Comparison of ENCODE assay signal across 26 cellular contexts in genomic region chr3:19725000-19725399, GRCh38.
"Had no signal": no experiment of that assay in that cellular context is flagged by ENCODE, and none has a peak within 500 bp of the region (broad histone marks: within the 10 kb centered on the region; RNA-seq: fewer than 3 reads in every experiment).

No MANE protein-coding gene starts in this region.

- H3K27me3 ChIP-seq: heart right ventricle, hepatocyte, left lung, ovary, right atrium auricular region, right lobe of liver, tibial nerve, vagina had no signal

- H2AFZ ChIP-seq: hepatocyte had no signal

- H3K36me3 ChIP-seq: heart right ventricle, left lung, lower lobe of right lung, ovary, right atrium auricular region, right lobe of liver, tibial nerve, vagina had no signal

- H3K4me1 ChIP-seq: left lung, lower lobe of right lung, right atrium auricular region, right lobe of liver, tibial nerve, vagina had no signal

- H3K9me3 ChIP-seq: lower lobe of right lung, mucosa of descending colon, ovary, right atrium auricular region, right lobe of liver, vagina had no signal

- H3K4me3 ChIP-seq: heart right ventricle, hepatocyte, left lung, lower lobe of right lung, mucosa of descending colon, ovary, right atrium auricular region, right lobe of liver, smooth muscle cell, tibial nerve, vagina had no signal

- FAIRE-seq: islet of Langerhans had no signal

- H3K4me2 ChIP-seq: hepatocyte, smooth muscle cell had no signal

- DNase-seq: heart right ventricle; immature natural killer cell; kidney; left colon; left lung; lower lobe of right lung; mammary epithelial cell; mesenchymal stem cell; midbrain; mucosa of descending colon; naive thymus-derived CD8-positive, alpha-beta T cell; ovary; right lobe of liver; stimulated activated CD4-positive, alpha-beta T cell treated with anti-CD3 and anti-CD28 coated beads, Interleukin-1b, Interleukin-23, amount 100 ng/mL, for 48 hours; stimulated activated CD4-positive, alpha-beta T cell treated with anti-CD3 and anti-CD28 coated beads, Interleukin-2, amount 100 ng/mL, for 48 hours; stimulated activated CD4-positive, alpha-beta T cell treated with anti-CD3 and anti-CD28 coated beads, Interleukin-4, amount 100 ng/mL, for 4 hours; stimulated activated CD8-positive, alpha-beta memory T cell treated with anti-CD3 and anti-CD28 coated beads, Interleukin-4, amount 100 ng/mL, for 48 hours; stimulated activated naive CD4-positive, alpha-beta T cell treated with Interleukin-2 at 50 U/mL for 16 hours; stimulated activated naive CD8-positive, alpha-beta T cell treated with anti-CD3 and anti-CD28 coated beads, Interleukin-15, amount 100 ng/mL, for 72 hours; substantia nigra had no signal

- H3K27ac ChIP-seq: heart right ventricle, hepatocyte, left lung, lower lobe of right lung, ovary, right atrium auricular region, right lobe of liver, tibial nerve, vagina had no signal

- H3K79me2 ChIP-seq: hepatocyte had no signal
